ENCODE assay signal across 2 cellular contexts in genomic region chr12:45262185-45262584, GRCh38.
TF ChIP-seq lines count a peak whose summit lies in the region.

No MANE protein-coding gene starts in this region.

TF ChIP-seq in IMR-90, 13 proteins besides CTCF, POLR2A, EP300 and RAD21:
- peak; percentile 59 for TF ChIP-seq CEBPB (IDR thresholded peaks at IDR 0.05; ENCODE audit: low read depth, low read length)

TF ChIP-seq in HepG2, 621 proteins besides CTCF, POLR2A, EP300 and RAD21:
- TF ChIP-seq CEBPB (IDR thresholded peaks at IDR 0.05; ENCODE audit: borderline replicate concordance, low read depth, low read length): peak; percentile 38; the same call in 1 of the 2 replicates
TF ChIP-seq in HepG2: peak in this region for 1; not testable (repeated sequence) for 620.
